1 cellular context compared by ENCODE assay signal in the genomic region with DNA sequence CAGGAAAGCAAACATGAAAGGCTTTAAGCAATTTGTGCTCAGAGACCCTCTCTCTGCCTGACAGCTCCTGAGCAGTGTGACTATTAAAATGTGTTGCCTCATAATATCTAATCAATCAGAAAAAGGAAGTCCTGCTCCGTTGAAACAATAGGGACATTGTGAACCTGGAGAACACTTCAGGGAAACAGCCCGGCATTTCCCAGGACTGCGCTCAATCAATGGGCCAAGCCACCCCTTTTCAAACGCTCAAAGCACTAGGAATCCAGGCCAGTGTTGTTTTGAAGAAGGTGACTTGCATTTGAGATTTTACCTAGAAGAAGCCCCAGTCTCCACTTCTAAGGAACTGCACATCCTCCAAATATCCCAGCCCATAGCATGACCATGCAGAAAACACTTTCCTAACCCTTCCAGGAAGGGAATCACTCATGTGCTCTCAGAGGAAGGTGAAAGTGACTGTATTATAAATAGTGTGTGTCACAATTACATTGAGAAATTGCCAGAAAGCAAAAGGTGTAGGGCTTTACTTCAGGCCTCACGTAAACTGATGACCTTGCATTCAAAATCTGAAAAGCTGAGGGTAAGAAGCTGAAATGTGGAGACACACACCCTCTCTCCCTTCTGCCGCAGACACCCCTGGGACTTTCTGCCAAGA.
TF ChIP-seq lines count a peak whose summit lies in the region.

No MANE protein-coding gene starts in this region.

TF ChIP-seq in HepG2, 621 proteins besides CTCF, POLR2A, EP300 and RAD21:
- TF ChIP-seq, protein P1, sequence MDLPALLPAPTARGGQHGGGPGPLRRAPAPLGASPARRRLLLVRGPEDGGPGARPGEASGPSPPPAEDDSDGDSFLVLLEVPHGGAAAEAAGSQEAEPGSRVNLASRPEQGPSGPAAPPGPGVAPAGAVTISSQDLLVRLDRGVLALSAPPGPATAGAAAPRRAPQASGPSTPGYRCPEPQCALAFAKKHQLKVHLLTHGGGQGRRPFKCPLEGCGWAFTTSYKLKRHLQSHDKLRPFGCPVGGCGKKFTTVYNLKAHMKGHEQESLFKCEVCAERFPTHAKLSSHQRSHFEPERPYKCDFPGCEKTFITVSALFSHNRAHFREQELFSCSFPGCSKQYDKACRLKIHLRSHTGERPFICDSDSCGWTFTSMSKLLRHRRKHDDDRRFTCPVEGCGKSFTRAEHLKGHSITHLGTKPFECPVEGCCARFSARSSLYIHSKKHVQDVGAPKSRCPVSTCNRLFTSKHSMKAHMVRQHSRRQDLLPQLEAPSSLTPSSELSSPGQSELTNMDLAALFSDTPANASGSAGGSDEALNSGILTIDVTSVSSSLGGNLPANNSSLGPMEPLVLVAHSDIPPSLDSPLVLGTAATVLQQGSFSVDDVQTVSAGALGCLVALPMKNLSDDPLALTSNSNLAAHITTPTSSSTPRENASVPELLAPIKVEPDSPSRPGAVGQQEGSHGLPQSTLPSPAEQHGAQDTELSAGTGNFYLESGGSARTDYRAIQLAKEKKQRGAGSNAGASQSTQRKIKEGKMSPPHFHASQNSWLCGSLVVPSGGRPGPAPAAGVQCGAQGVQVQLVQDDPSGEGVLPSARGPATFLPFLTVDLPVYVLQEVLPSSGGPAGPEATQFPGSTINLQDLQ (CRISPR knock-in tag; IDR thresholded peaks at IDR 0.05), result no peak
- TF ChIP-seq MAFK (conservative IDR thresholded peaks at IDR 0.05 in 1 of 2, IDR thresholded peaks at IDR 0.05 in 1 of 2; ENCODE audit: low read length in 2 of 2) (peak; percentile 13 to 58; a peak in 2 of 4 replicates), MAFF (IDR thresholded peaks at IDR 0.05; ENCODE audit: low read depth, low read length) (0 out of 2 replicates have a peak, but pooled peaks have one; percentile 34)
